15 cellular contexts compared by ENCODE assay signal in the genomic region with DNA sequence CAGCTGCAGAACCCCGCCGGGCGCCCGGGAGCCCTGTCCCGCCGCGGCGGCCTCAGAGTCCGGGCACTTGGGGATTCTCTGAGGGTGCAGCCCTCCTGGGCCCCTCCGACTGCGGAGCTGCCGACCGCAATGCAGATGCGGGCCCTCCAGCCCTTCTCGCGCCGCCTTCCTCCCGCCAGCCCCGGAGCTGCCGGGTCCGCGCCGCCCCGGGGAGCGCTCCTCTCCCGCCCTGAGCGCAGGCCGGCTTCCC. TPM values are rescaled to one million over a fixed set of nuclear protein-coding genes. Genes with fewer than 3 reads are reported as not detected.
A peak's percentile ranks its signal among the peaks of the same experiment; 100 is the strongest.
DNase-seq lines count a peak whose midpoint lies in the region; ATAC-seq, FAIRE-seq and TF ChIP-seq lines count a peak whose summit lies in the region.
"Had no signal": no experiment of that assay in that cellular context is flagged by ENCODE, and none has a peak within 500 bp of the region (broad histone marks: within the 10 kb centered on the region; RNA-seq: fewer than 3 reads in every experiment).

No MANE protein-coding gene starts in this region.

- TF ChIP-seq CTCF in foreskin keratinocyte (conservative IDR thresholded peaks at IDR 0.05) (no peak), D721Med (IDR thresholded peaks at IDR 0.05; ENCODE audit: insufficient read depth, missing control alignments) (no peak)

- DNase-seq in AG20443 (ENCODE audit: low spot score) (peak; percentile 44), NT2/D1 (ENCODE audit: low read depth, low spot score) (no peak), foreskin keratinocyte (no peak), retina (peak; percentile 57), D721Med (ENCODE audit: insufficient read length, low spot score) (no peak), NCI-H1930 (lab: John Stamatoyannopoulos, UW) (no peak), NCI-H510A treated with DMSO at 0.1 percent for 48 hours (lab: John Stamatoyannopoulos, UW) (no peak), glomerular visceral epithelial cell (ENCODE audit: extremely low spot score) (no peak)
- DNase-seq: body of pancreas; CD4-positive, CD25-positive, alpha-beta regulatory T cell; immature natural killer cell; NCI-H1105; RPMI8226 had no signal

- ATAC-seq in foreskin keratinocyte = peak; percentile 5
- ATAC-seq: body of pancreas had no signal

- no peaks in the 10 kb centered on the region for H3K36me3 ChIP-seq in NT2/D1 (ENCODE audit: insufficient read depth, insufficient read length, low read length)

- no peaks in the 10 kb centered on the region for H3K9me3 ChIP-seq in NT2/D1 (ENCODE audit: insufficient read depth, low read length)
- H3K9me3 ChIP-seq: body of pancreas had no signal

- peak overlapping the region; percentile 79 for H3K9ac ChIP-seq in NT2/D1 (ENCODE audit: insufficient read length, low read depth)

- FAIRE-seq in D721Med (lab: Jason Lieb, UNC) = no peak
- FAIRE-seq: TTC549 had no signal

- no peak overlapping the region for H3K27ac ChIP-seq in foreskin keratinocyte
- H3K27ac ChIP-seq: body of pancreas, epithelial cell of prostate had no signal

- peaks cover 13% of the 10 kb centered on the region for H3K4me1 ChIP-seq in NT2/D1 (ENCODE audit: insufficient read depth, insufficient read length)
- H3K4me1 ChIP-seq in foreskin keratinocyte = no peaks in the 10 kb centered on the region

- H3K27me3 ChIP-seq in NT2/D1 (ENCODE audit: insufficient read depth, insufficient read length) = peaks cover 47% of the 10 kb centered on the region
- H3K27me3 ChIP-seq in foreskin keratinocyte = peaks cover 70% of the 10 kb centered on the region
- H3K27me3 ChIP-seq: body of pancreas had no signal

- H3K4me3 ChIP-seq in NT2/D1 (ENCODE audit: insufficient read length, low read depth) = peak overlapping the region; percentile 62
- H3K4me3 ChIP-seq: body of pancreas had no signal

RNA-seq across cellular contexts. Expression of gene ACAN, which starts 0.3 kb away (rescaled TPM):
- total RNA-seq in foreskin keratinocyte = not detected in 2 replicates
- 0.01 TPM in 1 of 2 replicates, not detected in the other for polyA plus RNA-seq in foreskin keratinocyte
- total RNA-seq: CD4-positive, CD25-positive, alpha-beta regulatory T cell had no signal
- polyA plus RNA-seq: immature natural killer cell had no signal

Comparison
In these comparisons a context has a peak if more than half of its experiments do, and no peak if none do; other contexts are left out.
1. DNase-seq: peak in AG20443 (single experiment) and retina (single experiment); none in NT2/D1 (single experiment), foreskin keratinocyte (0 of 2), D721Med (single experiment), NCI-H1930 (0 of 2), NCI-H510A treated with DMSO at 0.1 percent for 48 hours (single experiment) and glomerular visceral epithelial cell (single experiment).